In the genomic region with DNA sequence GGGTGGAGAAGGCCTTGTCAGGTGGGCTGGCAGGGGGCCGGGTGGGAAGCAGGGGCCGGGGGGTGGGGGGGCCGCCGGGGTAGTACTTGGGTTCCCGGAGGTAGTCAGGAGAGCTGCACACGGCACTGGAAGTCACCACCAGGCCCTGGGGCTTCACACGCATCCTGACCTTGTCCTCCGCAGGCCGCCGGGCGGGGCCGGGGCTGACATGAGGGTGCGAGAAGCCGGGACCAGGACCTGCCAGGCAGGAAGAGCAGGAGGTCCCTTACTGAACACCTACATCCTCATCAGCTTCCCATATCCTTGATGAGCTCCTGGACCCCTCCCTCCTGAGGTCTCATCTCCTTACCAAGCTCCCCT, we compare ENCODE assay signal across 22 cellular contexts.
"Had no signal": no experiment of that assay in that cellular context is flagged by ENCODE, and none has a peak within 500 bp of the region (broad histone marks: within the 10 kb centered on the region; RNA-seq: fewer than 3 reads in every experiment).

No MANE protein-coding gene starts in this region.

- H3K9me3 ChIP-seq: MG63, SK-N-SH had no signal

- ATAC-seq: HepG2 had no signal

- DNase-seq: IMR-90, Karpas-422, KG1, MG63, NCI-H1092, NCI-H1105 treated with DMSO at 0.1 percent for 48 hours, NCI-H1417 treated with DMSO at 0.1 percent for 48 hours, NCI-H146, NCI-H1694 treated with DMSO at 0.1 percent for 48 hours, NCI-H1930, NCI-H2081, NCI-H2107, NCI-H226, NCI-H446, NCI-H510A, NCI-H524 treated with DMSO at 0.1 percent for 48 hours, NCI-H69, NCI-H774, RPMI8226, SHP77, SK-N-SH had no signal

- H3K4me3 ChIP-seq: MG63 had no signal

- H3K27me3 ChIP-seq: MG63 had no signal
